In genomic region chr12:131949431-131950181, GRCh38 we compare ENCODE assay signal across 8 cellular contexts. TPM values are rescaled to one million over a fixed set of nuclear protein-coding genes. Genes with fewer than 3 reads are reported as not detected.
DNase-seq lines count a peak whose midpoint lies in the region; ATAC-seq and TF ChIP-seq lines count a peak whose summit lies in the region.

Gene EP400 (plus strand): TSS chr12:131949942. CDS start chr12:131960620, 10,678 bp downstream.

- H3K36me3 ChIP-seq in Caco-2 (ENCODE audit: control insufficient read depth, insufficient read depth, low read length) = no peaks in the 10 kb centered on the region
- H3K36me3 ChIP-seq in HUES6 (ENCODE audit: control insufficient read depth, insufficient read depth, low read length) = peaks cover 5% of the 10 kb centered on the region
- H3K36me3 ChIP-seq in NT2/D1 (ENCODE audit: insufficient read depth, insufficient read length, low read length) = peaks cover 21% of the 10 kb centered on the region

- H3K4me3 Mint-ChIP-seq in Caco-2 (ENCODE audit: unreplicated experiment) = peak within 1 kb of the TSS; percentile 81

- POLR2A ChIA-PET in Caco-2 (lab: Charles Lee) = interaction anchor here (0.5 to 0.6 kb wide), 4 partner anchors 31 to 195 kb away, joined by 3 read pairs; no protein-coding TSS in a partner anchor

- peak; percentile 25 to 35 for TF ChIP-seq CTCF in Caco-2 (IDR thresholded peaks at IDR 0.05; ENCODE audit: insufficient read depth in 1 of 2, low read depth in 1 of 2, low read length in 1 of 2, severe bottlenecking in 1 of 2, unreplicated experiment in 1 of 2)

- H3K27ac ChIP-seq in HUES6 (ENCODE audit: low read depth, low read length) = peak within 1 kb of the TSS; percentile 79; the same call in 1 of the 2 replicates

- H3K27ac Mint-ChIP-seq in Caco-2 (ENCODE audit: unreplicated experiment) = peak within 1 kb of the TSS; percentile 79

- no TSS peak for BruUV-seq in Caco-2 (replicated peaks; lab: Mats Ljungman, UMichigan)

- no peaks in the 10 kb centered on the region for H3K4me1 Mint-ChIP-seq in Caco-2 (ENCODE audit: low read depth, unreplicated experiment)

- DNase-seq in Caco-2 (peak; percentile 93 to 95), NT2/D1 (ENCODE audit: low read depth, low spot score) (peak; percentile 92), midbrain (lab: John Stamatoyannopoulos, UW) (peak; percentile 91)
- peak; percentile 86 for DNase-seq in activated CD8-positive, alpha-beta memory T cell treated with anti-CD3 and anti-CD28 coated beads, Interleukin-2, amount 50 U/mL, for 1 hour (ENCODE audit: extremely low read depth)
- peak; percentile 94 for DNase-seq in stimulated activated CD8-positive, alpha-beta memory T cell treated with anti-CD3 and anti-CD28 coated beads, Interleukin-15, amount 100 ng/mL, for 48 hours (ENCODE audit: low read depth in 2 of 2)

- no peaks in the 10 kb centered on the region for H3K9me3 Mint-ChIP-seq in Caco-2 (ENCODE audit: unreplicated experiment)

- CTCF ChIA-PET in Caco-2 (lab: Charles Lee) = interaction anchor here (0.6 to 1.9 kb wide), 3 partner anchors 51 to 113 kb away, joined by 3 to 5 read pairs (median 4); no protein-coding TSS in a partner anchor

- peaks cover 7% of the 10 kb centered on the region for H3K36me3 Mint-ChIP-seq in Caco-2 (ENCODE audit: insufficient read depth, unreplicated experiment)

- H3K4me1 ChIP-seq in Caco-2 = peaks cover 5% of the 10 kb centered on the region
- peaks cover 5% of the 10 kb centered on the region for H3K4me1 ChIP-seq in HUES6 (ENCODE audit: control insufficient read depth, insufficient read depth, low read length)
- H3K4me1 ChIP-seq in NT2/D1 (ENCODE audit: insufficient read depth, insufficient read length) = peaks cover 3% of the 10 kb centered on the region

- in situ Hi-C loops in endometrial microvascular endothelial cells (cut with HindIII; ENCODE audit: inconsistent ontology term, low pct_unique_long_range_greater_than_20kb, low sequenced_read_pairs) = no loop called here

- ATAC-seq in GM21381 (IDR thresholded peaks at IDR 0.05; ENCODE audit: unreplicated experiment) = peak; percentile 89

- intact Hi-C loops in Caco-2 (cut with micrococcal nuclease; ENCODE audit: unreplicated experiment) = loop anchor here (1.0 to 2.0 kb wide), 2 partner anchors 20 to 115 kb away; partner anchors contain the start of gene PUS1

- no peaks in the 10 kb centered on the region for H3K27me3 Mint-ChIP-seq in Caco-2 (ENCODE audit: insufficient read depth, unreplicated experiment)

- H3K9me3 ChIP-seq in Caco-2 (no peaks in the 10 kb centered on the region), HUES6 (ENCODE audit: control insufficient read depth, insufficient read depth, low read depth, low read length) (0 out of 2 replicates have a peak, but pooled peaks cover 2% of the 10 kb centered on the region), NT2/D1 (ENCODE audit: insufficient read depth, low read length) (no peaks in the 10 kb centered on the region; the same call in 1 of the 2 replicates)

- H3K9ac ChIP-seq in HUES6 (ENCODE audit: low read length) (peak within 1 kb of the TSS; percentile 93), NT2/D1 (ENCODE audit: insufficient read length, low read depth) (peak within 1 kb of the TSS; percentile 98)

- H3K27me3 ChIP-seq in Caco-2 (replicated peaks; ENCODE audit: control insufficient read depth, insufficient read depth, low read length) (no peaks in the 10 kb centered on the region), HUES6 (ENCODE audit: control insufficient read depth, insufficient read depth, low read length) (no peaks in the 10 kb centered on the region), NT2/D1 (ENCODE audit: insufficient read depth, insufficient read length) (no peaks in the 10 kb centered on the region)

- H3K4me3 ChIP-seq in Caco-2 (ENCODE audit: low read depth, low read length) (peak within 1 kb of the TSS; percentile 92), HUES6 (ENCODE audit: low read depth, low read length) (peak within 1 kb of the TSS; percentile 94), NT2/D1 (ENCODE audit: insufficient read length, low read depth) (peak within 1 kb of the TSS; percentile 98)

RNA-seq across cellular contexts. Expression of gene EP400, which starts in this region (rescaled TPM):
- total RNA-seq in Caco-2 (2022) = 60.5 and 63.0 TPM in 2 replicates
- total RNA-seq in endometrial microvascular endothelial cells (ENCODE audit: inconsistent ontology term) = 10.0 TPM

Comparison
In these comparisons a context has a peak if more than half of its experiments do, and no peak if none do; other contexts are left out.
1. Peak in every context shown above with its lines: DNase-seq, ATAC-seq, H3K4me3 ChIP-seq and H3K27ac ChIP-seq.